ENCODE assay signal across 8 cellular contexts in genomic region chr7:44634187-44634838, GRCh38. TPM values are rescaled to one million over a fixed set of nuclear protein-coding genes. Genes with fewer than 3 reads are reported as not detected.
DNase-seq lines count a peak whose midpoint lies in the region; ATAC-seq, FAIRE-seq and TF ChIP-seq lines count a peak whose summit lies in the region.

No MANE protein-coding gene starts in this region.

- peaks cover 79% of the 10 kb centered on the region for H3K4me1 Mint-ChIP-seq in activated CD4-positive, alpha-beta T cell treated with anti-CD3 and anti-CD28 coated beads, Interleukin-2, amount 10 ng/mL, durations not matched to agents 24 days and 14 days
- H3K4me1 Mint-ChIP-seq in activated CD8-positive, alpha-beta T cell treated with anti-CD3 and anti-CD28 coated beads, Interleukin-2, amount 10 ng/mL, durations not matched to agents 7 days and 5 days (ENCODE audit: low read depth): peaks cover 96% of the 10 kb centered on the region

- H3K9ac ChIP-seq in HepG2 (ENCODE audit: insufficient read depth, low read depth, low read length): no peak overlapping the region

- H3K79me2 ChIP-seq in HepG2 (ENCODE audit: insufficient read depth, low read length): no peaks in the 10 kb centered on the region

- H3K27ac Mint-ChIP-seq in activated CD4-positive, alpha-beta T cell treated with anti-CD3 and anti-CD28 coated beads, Interleukin-2, amount 10 ng/mL, durations not matched to agents 24 days and 14 days: peak overlapping the region; percentile 95
- H3K27ac Mint-ChIP-seq in activated CD8-positive, alpha-beta T cell treated with anti-CD3 and anti-CD28 coated beads, Interleukin-2, amount 10 ng/mL, durations not matched to agents 7 days and 5 days: peak overlapping the region; percentile 89

- H3K36me3 ChIP-seq in HepG2 (replicated peaks in 1 of 2; ENCODE audit: control insufficient read depth in 1 of 2, insufficient read depth in 2 of 2, low read length in 2 of 2) (peaks cover 0 to 5% of the 10 kb centered on the region in 2 experiments; a peak in 2 of 5 replicates), thyroid gland (no peaks in the 10 kb centered on the region)

- no peak for DNase-seq in activated CD4-positive, alpha-beta T cell treated with anti-CD3 and anti-CD28 coated beads, Interleukin-2, amount 10 ng/mL, durations not matched to agents 24 days and 14 days
- no peak for DNase-seq in activated CD4-positive, alpha-beta T cell treated with anti-CD3 and anti-CD28 coated beads for 1 hour
- no peak for DNase-seq in activated CD8-positive, alpha-beta T cell treated with anti-CD3 and anti-CD28 coated beads, Interleukin-2, amount 10 ng/mL, durations not matched to agents 7 days and 5 days
- DNase-seq in HepG2 (ENCODE audit: low spot score) (peak; percentile 25), thyroid gland (no peak), kidney tubule cell (ENCODE audit: low spot score) (no peak)
- no peak for DNase-seq in effector CD4-positive, alpha-beta T cell
- no peak for DNase-seq in activated CD4-positive, alpha-beta T cell treated with anti-CD3 and anti-CD28 coated beads for 4 hours

- H3K4me3 Mint-ChIP-seq in activated CD4-positive, alpha-beta T cell treated with anti-CD3 and anti-CD28 coated beads, Interleukin-2, amount 10 ng/mL, durations not matched to agents 24 days and 14 days: peak overlapping the region; percentile 61
- no peak overlapping the region for H3K4me3 Mint-ChIP-seq in activated CD8-positive, alpha-beta T cell treated with anti-CD3 and anti-CD28 coated beads, Interleukin-2, amount 10 ng/mL, durations not matched to agents 7 days and 5 days

- no peak for TF ChIP-seq RAD21 in HepG2 (CRISPR knock-in tag; IDR thresholded peaks at IDR 0.05)

- no peak for FAIRE-seq in HepG2 (lab: Jason Lieb, UNC)

- no peaks in the 10 kb centered on the region for H3K9me3 ChIP-seq in HepG2 (ENCODE audit: low read length)
- H3K9me3 ChIP-seq in thyroid gland: no peaks in the 10 kb centered on the region

- TF ChIP-seq CTCF in HepG2 (CRISPR knock-in tag; IDR thresholded peaks at IDR 0.05) (no peak), thyroid gland (IDR thresholded peaks at IDR 0.05) (no peak)

- intact Hi-C loops in activated CD4-positive, alpha-beta T cell treated with anti-CD3 and anti-CD28 coated beads, Interleukin-2, amount 10 ng/mL, durations not matched to agents 24 days and 14 days (cut with micrococcal nuclease): no loop called here
- intact Hi-C loops in HepG2 (cut with micrococcal nuclease; ENCODE audit: unreplicated experiment): no loop called here
- intact Hi-C loops in thyroid gland (cut with DNase I): no loop called here

- no peak overlapping the region for H2AFZ ChIP-seq in HepG2 (ENCODE audit: low read length)

- H3K9me3 Mint-ChIP-seq in activated CD4-positive, alpha-beta T cell treated with anti-CD3 and anti-CD28 coated beads, Interleukin-2, amount 10 ng/mL, durations not matched to agents 24 days and 14 days: no peaks in the 10 kb centered on the region
- H3K9me3 Mint-ChIP-seq in activated CD8-positive, alpha-beta T cell treated with anti-CD3 and anti-CD28 coated beads, Interleukin-2, amount 10 ng/mL, durations not matched to agents 7 days and 5 days (ENCODE audit: insufficient read depth): no peaks in the 10 kb centered on the region

- H3K27me3 ChIP-seq in HepG2 (ENCODE audit: control insufficient read depth in 1 of 2, insufficient read depth in 2 of 2, low read length in 2 of 2): no peaks in the 10 kb centered on the region
- H3K27me3 ChIP-seq in thyroid gland: no peaks in the 10 kb centered on the region

- no peak overlapping the region for H3K4me3 ChIP-seq in HepG2 (replicated peaks in 1 of 3; ENCODE audit: insufficient read depth in 1 of 3, low read depth in 2 of 3, low read length in 3 of 3)
- no peak overlapping the region for H3K4me3 ChIP-seq in thyroid gland (replicated peaks in 1 of 3)

- POLR2A ChIA-PET in activated CD8-positive, alpha-beta T cell treated with anti-CD3 and anti-CD28 coated beads, Interleukin-2, amount 10 ng/mL, durations not matched to agents 7 days and 5 days (lab: Charles Lee): interaction anchor here (0.9 to 8.3 kb wide), 6 partner anchors 9 to 164 kb away, joined by 3 to 107 read pairs (median 4); partner anchors contain the start of genes OGDH and TMED4
- POLR2A ChIA-PET in HepG2 (lab: Yijun Ruan, JAX): interaction anchor here (1.2 to 1.8 kb wide), 4 partner anchors 12 to 46 kb away, joined by 3 to 5 read pairs (median 4); partner anchors contain the start of gene OGDH

- 95% methylated on average over 4 of the region's 5 CpGs for WGBS in HepG2 (ENCODE audit: low lambda C conversion rate)
- WGBS in thyroid gland, 2 donors: 45 to 53% methylated on average over 5 of the region's 5 CpGs

- CTCF ChIA-PET in activated CD8-positive, alpha-beta T cell treated with anti-CD3 and anti-CD28 coated beads, Interleukin-2, amount 10 ng/mL, durations not matched to agents 7 days and 5 days (lab: Charles Lee): interaction anchor here (1.3 to 2.1 kb wide), 2 partner anchors 10 to 14 kb away, joined by 4 to 9 read pairs; no protein-coding TSS in a partner anchor
- CTCF ChIA-PET in HepG2 (lab: Yijun Ruan, JAX; ENCODE audit: low intra/inter-chr PET ratio, low total read pairs): no interaction called here

- no peak overlapping the region for H3K27ac ChIP-seq in HepG2 (ENCODE audit: extremely low read length, insufficient read depth, low read length)
- peak overlapping the region; percentile 73 to 90 (median 89) for H3K27ac ChIP-seq in thyroid gland

- no TSS peak for BruUV-seq in HepG2 (replicated peaks; lab: Mats Ljungman, UMichigan)

- in situ Hi-C loops in HepG2 (cut with HindIII; ENCODE audit: extremely low pct_ligation_motif_present, low pct_unique_long_range_greater_than_20kb): no loop called here

- H3K27me3 Mint-ChIP-seq in activated CD4-positive, alpha-beta T cell treated with anti-CD3 and anti-CD28 coated beads, Interleukin-2, amount 10 ng/mL, durations not matched to agents 24 days and 14 days: no peaks in the 10 kb centered on the region
- no peaks in the 10 kb centered on the region for H3K27me3 Mint-ChIP-seq in activated CD8-positive, alpha-beta T cell treated with anti-CD3 and anti-CD28 coated beads, Interleukin-2, amount 10 ng/mL, durations not matched to agents 7 days and 5 days (ENCODE audit: low read depth)

- peaks cover 6% of the 10 kb centered on the region; the same call in 1 of the 2 replicates for H4K20me1 ChIP-seq in HepG2 (ENCODE audit: insufficient read depth, low read length)

- peaks cover 48% of the 10 kb centered on the region for H3K36me3 Mint-ChIP-seq in activated CD4-positive, alpha-beta T cell treated with anti-CD3 and anti-CD28 coated beads, Interleukin-2, amount 10 ng/mL, durations not matched to agents 24 days and 14 days (ENCODE audit: low read depth)
- peaks cover 64% of the 10 kb centered on the region for H3K36me3 Mint-ChIP-seq in activated CD8-positive, alpha-beta T cell treated with anti-CD3 and anti-CD28 coated beads, Interleukin-2, amount 10 ng/mL, durations not matched to agents 7 days and 5 days (ENCODE audit: low read depth)

- TF ChIP-seq POLR2A in HepG2 (IDR thresholded peaks at IDR 0.05; ENCODE audit: insufficient read depth in 1 of 2, low read depth in 2 of 2, low read length in 2 of 2): no peak
- no peak for TF ChIP-seq POLR2A in thyroid gland (IDR thresholded peaks at IDR 0.05)

- peaks cover 40% of the 10 kb centered on the region for H3K4me1 ChIP-seq in HepG2 (ENCODE audit: insufficient read depth, low read length)
- peaks cover 55 to 72% of the 10 kb centered on the region in 2 donors for H3K4me1 ChIP-seq in thyroid gland

- H3K4me2 ChIP-seq in HepG2 (ENCODE audit: low read depth, low read length): no peak overlapping the region

- TF ChIP-seq EP300 in HepG2 (IDR thresholded peaks at IDR 0.05; ENCODE audit: low read depth in 2 of 2, low read length in 2 of 2) (no peak), HepG2 (CRISPR knock-in tag; IDR thresholded peaks at IDR 0.05; ENCODE audit: borderline replicate concordance) (no peak)

- no peak for ATAC-seq in activated CD8-positive, alpha-beta T cell treated with anti-CD3 and anti-CD28 coated beads, Interleukin-2, amount 10 ng/mL, durations not matched to agents 7 days and 5 days
- peak; percentile 26 for ATAC-seq in HepG2

RNA-seq across cellular contexts. Expression of gene OGDH, which starts 27.9 kb away (rescaled TPM):
- 99.5 and 102 TPM in 2 replicates for total RNA-seq in activated CD4-positive, alpha-beta T cell treated with anti-CD3 and anti-CD28 coated beads, Interleukin-2, amount 10 ng/mL, durations not matched to agents 24 days and 14 days
- total RNA-seq in activated CD8-positive, alpha-beta T cell treated with anti-CD3 and anti-CD28 coated beads, Interleukin-2, amount 10 ng/mL, durations not matched to agents 7 days and 5 days: 100 to 1,000 TPM; 113 to 114 TPM
- total RNA-seq in HepG2 (2016; rRNA removed; fragmentation: Illumina TruSeq; extraction: Trizol) (25.4 and 28.1 TPM in 2 replicates), thyroid gland (100 to 1,000 TPM; 108 to 325 (median 201) TPM)
- 6.3 and 7.6 TPM in 2 replicates for total RNA-seq in HepG2 (2016; cell fraction: cytosol; rRNA removed; fragmentation: Illumina TruSeq; extraction: Trizol; ENCODE audit: low read depth)
- 21.2 and 24.9 TPM in 2 replicates for total RNA-seq in HepG2 (2016; cell fraction: insoluble cytoplasmic fraction; rRNA removed; fragmentation: Illumina TruSeq; extraction: Trizol)
- 6.7 and 7.3 TPM in 2 replicates for total RNA-seq in HepG2 (2016; cell fraction: membrane; rRNA removed; fragmentation: Illumina TruSeq; extraction: Trizol)
- total RNA-seq in HepG2 (2016; cell fraction: nucleus; rRNA removed; fragmentation: Illumina TruSeq; extraction: Trizol): 19.2 and 20.7 TPM in 2 replicates
- 17.4 and 19.9 TPM in 2 replicates for polyA plus RNA-seq in HepG2 (2011; rRNA removed)
- polyA plus RNA-seq in HepG2 (2011; cell fraction: cytosol; rRNA removed): 19.4 and 21.4 TPM in 2 replicates
- 31.0 and 32.6 TPM in 2 replicates for polyA plus RNA-seq in HepG2 (2011; cell fraction: nucleus; rRNA removed)
- 17.8 and 24.0 TPM in 2 replicates for polyA plus RNA-seq in HepG2 (2012)
- polyA plus RNA-seq in HepG2 (2016; cell fraction: cytosol; fragmentation: Illumina TruSeq; extraction: Trizol; ENCODE audit: low read depth): 1.4 and 1.7 TPM in 2 replicates
- 16.1 and 22.3 TPM in 2 replicates for polyA plus RNA-seq in HepG2 (2016; cell fraction: insoluble cytoplasmic fraction; fragmentation: Illumina TruSeq; extraction: Trizol; ENCODE audit: low read depth)
- polyA plus RNA-seq in HepG2 (2016; cell fraction: membrane; fragmentation: Illumina TruSeq; extraction: Trizol; ENCODE audit: low read depth): 2.9 and 3.9 TPM in 2 replicates
- 18.6 and 20.7 TPM in 2 replicates for polyA plus RNA-seq in HepG2 (2016; cell fraction: nucleus; fragmentation: Illumina TruSeq; extraction: Trizol; ENCODE audit: insufficient read depth, low read depth)
- polyA minus RNA-seq in HepG2 (2011; rRNA and poly(A)+ RNA removed; ENCODE audit: low replicate concordance): 69.1 and 136 TPM in 2 replicates
- polyA minus RNA-seq in HepG2 (2011; cell fraction: cytosol; rRNA and poly(A)+ RNA removed): 32.5 and 32.6 TPM in 2 replicates
- polyA minus RNA-seq in HepG2 (2011; cell fraction: nucleus; rRNA and poly(A)+ RNA removed): 23.3 and 31.3 TPM in 2 replicates

RNA-seq across cellular contexts. Expression of gene TMED4, which starts 52.3 kb away (rescaled TPM):
- total RNA-seq in activated CD4-positive, alpha-beta T cell treated with anti-CD3 and anti-CD28 coated beads, Interleukin-2, amount 10 ng/mL, durations not matched to agents 24 days and 14 days: 78.4 and 80.2 TPM in 2 replicates
- 10 to 100 TPM; 63.8 to 65.9 TPM for total RNA-seq in activated CD8-positive, alpha-beta T cell treated with anti-CD3 and anti-CD28 coated beads, Interleukin-2, amount 10 ng/mL, durations not matched to agents 7 days and 5 days
- total RNA-seq in HepG2 (2016; rRNA removed; fragmentation: Illumina TruSeq; extraction: Trizol) (39.2 and 81.4 TPM in 2 replicates), thyroid gland (100 to 1,000 TPM; 240 to 522 (median 435) TPM)
- total RNA-seq in HepG2 (2016; cell fraction: cytosol; rRNA removed; fragmentation: Illumina TruSeq; extraction: Trizol; ENCODE audit: low read depth): 13.7 and 14.2 TPM in 2 replicates
- total RNA-seq in HepG2 (2016; cell fraction: insoluble cytoplasmic fraction; rRNA removed; fragmentation: Illumina TruSeq; extraction: Trizol): 42.8 and 80.9 TPM in 2 replicates
- 36.3 and 40.4 TPM in 2 replicates for total RNA-seq in HepG2 (2016; cell fraction: membrane; rRNA removed; fragmentation: Illumina TruSeq; extraction: Trizol)
- total RNA-seq in HepG2 (2016; cell fraction: nucleus; rRNA removed; fragmentation: Illumina TruSeq; extraction: Trizol): 71.9 and 87.9 TPM in 2 replicates
- 109 and 113 TPM in 2 replicates for polyA plus RNA-seq in HepG2 (2011; rRNA removed)
- polyA plus RNA-seq in HepG2 (2011; cell fraction: cytosol; rRNA removed): 120 and 141 TPM in 2 replicates
- polyA plus RNA-seq in HepG2 (2011; cell fraction: nucleus; rRNA removed): 144 and 146 TPM in 2 replicates
- polyA plus RNA-seq in HepG2 (2012): 68.1 and 72.3 TPM in 2 replicates
- 11.1 and 15.6 TPM in 2 replicates for polyA plus RNA-seq in HepG2 (2016; cell fraction: cytosol; fragmentation: Illumina TruSeq; extraction: Trizol; ENCODE audit: low read depth)
- 38.9 and 40.8 TPM in 2 replicates for polyA plus RNA-seq in HepG2 (2016; cell fraction: insoluble cytoplasmic fraction; fragmentation: Illumina TruSeq; extraction: Trizol; ENCODE audit: low read depth)
- 25.9 and 27.2 TPM in 2 replicates for polyA plus RNA-seq in HepG2 (2016; cell fraction: membrane; fragmentation: Illumina TruSeq; extraction: Trizol; ENCODE audit: low read depth)
- 141 and 156 TPM in 2 replicates for polyA plus RNA-seq in HepG2 (2016; cell fraction: nucleus; fragmentation: Illumina TruSeq; extraction: Trizol; ENCODE audit: insufficient read depth, low read depth)
- 175 and 196 TPM in 2 replicates for polyA minus RNA-seq in HepG2 (2011; rRNA and poly(A)+ RNA removed; ENCODE audit: low replicate concordance)
- 60.9 and 63.0 TPM in 2 replicates for polyA minus RNA-seq in HepG2 (2011; cell fraction: cytosol; rRNA and poly(A)+ RNA removed)
- 51.1 and 68.9 TPM in 2 replicates for polyA minus RNA-seq in HepG2 (2011; cell fraction: nucleus; rRNA and poly(A)+ RNA removed)
